In genomic region chr16:2152695-2153506, GRCh38 we compare ENCODE assay signal across 1 cellular context.
A peak's percentile ranks its signal among the peaks of the same experiment; 100 is the strongest.
TF ChIP-seq lines count a peak whose summit lies in the region.

No MANE protein-coding gene starts in this region.

TF ChIP-seq in K562, 482 proteins besides CTCF, POLR2A, EP300 and RAD21 (continued from another document and continues in another):
- TF ChIP-seq PHB (CRISPR knock-in tag; IDR thresholded peaks at IDR 0.05) (no peak), ADNP (tag; IDR thresholded peaks at IDR 0.05) (no peak), SNIP1 (IDR thresholded peaks at IDR 0.05; ENCODE audit: low read depth) (no peak), ATF3 (IDR thresholded peaks at IDR 0.05) (no peak), ATF3 (CRISPR knock-in tag; conservative IDR thresholded peaks at IDR 0.05) (no peak), EGR1 (conservative IDR thresholded peaks at IDR 0.05) (no peak; the same call in 1 of the 2 replicates), MEF2D (tag; conservative IDR thresholded peaks at IDR 0.05; ENCODE audit: low read depth) (no peak), ARID1B (IDR thresholded peaks at IDR 0.05) (no peak), ZZZ3 (IDR thresholded peaks at IDR 0.05) (no peak), PTRF (tag; IDR thresholded peaks at IDR 0.05) (no peak), ZNF24 (IDR thresholded peaks at IDR 0.05) (no peak), ZNF175 (CRISPR knock-in tag; IDR thresholded peaks at IDR 0.05; ENCODE audit: low read depth) (no peak), SAP30 (IDR thresholded peaks at IDR 0.05; ENCODE audit: borderline replicate concordance, insufficient read depth, low read depth, low read length, poor library complexity, severe bottlenecking) (peak; percentile 9), ELF1 (tag; IDR thresholded peaks at IDR 0.05) (no peak), ZNF79 (CRISPR knock-in tag; IDR thresholded peaks at IDR 0.05; ENCODE audit: low read depth) (no peak), PHF8 (IDR thresholded peaks at IDR 0.05; ENCODE audit: borderline replicate concordance, low read length) (peak; percentile 20; the same call in 1 of the 2 replicates), SIX5 (IDR thresholded peaks at IDR 0.05; ENCODE audit: borderline replicate concordance in 1 of 2, insufficient read depth in 1 of 2, low read depth in 1 of 2, low read length in 2 of 2) (no peak), ZFP1 (CRISPR knock-in tag; IDR thresholded peaks at IDR 0.05) (no peak), ZNF197 (CRISPR knock-in tag; IDR thresholded peaks at IDR 0.05; ENCODE audit: low read depth) (no peak), E2F3 (CRISPR knock-in tag; IDR thresholded peaks at IDR 0.05) (no peak), POLR3G (IDR thresholded peaks at IDR 0.05; ENCODE audit: extremely low read depth, insufficient read length, insufficient replicate concordance) (no peak), LEF1 (IDR thresholded peaks at IDR 0.05) (no peak), CBX2 (IDR thresholded peaks at IDR 0.05; ENCODE audit: insufficient read depth, low read length, poor library complexity, severe bottlenecking) (no peak), HIVEP1 (CRISPR knock-in tag; IDR thresholded peaks at IDR 0.05) (no peak), CREBBP (IDR thresholded peaks at IDR 0.05; ENCODE audit: low read depth, low read length) (no peak), E2F8 (IDR thresholded peaks at IDR 0.05; ENCODE audit: low read depth, partially characterized antibody) (no peak), BRF1 (IDR thresholded peaks at IDR 0.05; ENCODE audit: borderline replicate concordance, extremely low read depth, insufficient read length) (no peak), KAT7 (CRISPR knock-in tag; IDR thresholded peaks at IDR 0.05; ENCODE audit: borderline replicate concordance) (no peak), NR3C1 (CRISPR knock-in tag; IDR thresholded peaks at IDR 0.05) (no peak), CC2D1A (IDR thresholded peaks at IDR 0.05) (no peak), ZNF75A (CRISPR knock-in tag; IDR thresholded peaks at IDR 0.05) (no peak), CHD1 (IDR thresholded peaks at IDR 0.05; ENCODE audit: low read length) (no peak), ZNF41 (CRISPR knock-in tag; conservative IDR thresholded peaks at IDR 0.05) (no peak), MYC (IDR thresholded peaks at IDR 0.05; ENCODE audit: low read depth, low read length) (peak; percentile 70; the same call in 1 of the 2 replicates), MYC (CRISPR knock-in tag; IDR thresholded peaks at IDR 0.05; ENCODE audit: borderline replicate concordance, low read depth) (no peak), PCBP1 (IDR thresholded peaks at IDR 0.05; ENCODE audit: low read depth, low read length, poor library complexity, severe bottlenecking) (no peak), FOXP1 (CRISPR knock-in tag; IDR thresholded peaks at IDR 0.05) (no peak), BRD4 (IDR thresholded peaks at IDR 0.05) (no peak), MCM3 (IDR thresholded peaks at IDR 0.05) (no peak), NR2C2 (CRISPR knock-in tag; IDR thresholded peaks at IDR 0.05) (no peak; the same call in 1 of the 2 replicates), NR2C2 (tag; IDR thresholded peaks at IDR 0.05) (peak; percentile 86), PPARD (CRISPR knock-in tag; IDR thresholded peaks at IDR 0.05) (no peak), CXXC5 (CRISPR knock-in tag; IDR thresholded peaks at IDR 0.05) (peak; percentile 25; the same call in 1 of the 2 replicates), MEF2A (IDR thresholded peaks at IDR 0.05; ENCODE audit: control insufficient read depth, low read depth, low read length) (no peak), ZNF212 (CRISPR knock-in tag; IDR thresholded peaks at IDR 0.05) (no peak), ATF7 (IDR thresholded peaks at IDR 0.05) (no peak), NR2C1 (IDR thresholded peaks at IDR 0.05) (peak; percentile 62; the same call in 1 of the 2 replicates), NR2C1 (tag; IDR thresholded peaks at IDR 0.05) (0 out of 2 replicates have a peak, but pooled peaks have one; percentile 44), USF1 (CRISPR knock-in tag; IDR thresholded peaks at IDR 0.05) (no peak), TRIM24 (IDR thresholded peaks at IDR 0.05) (no peak), FOXJ2 (tag; IDR thresholded peaks at IDR 0.05) (no peak), TCF3 (CRISPR knock-in tag; IDR thresholded peaks at IDR 0.05) (no peak), CREB1 (IDR thresholded peaks at IDR 0.05) (0 out of 2 replicates have a peak, but pooled peaks have one; percentile 30), CREB1 (CRISPR knock-in tag; IDR thresholded peaks at IDR 0.05) (no peak)
- TF ChIP-seq, protein P1, sequence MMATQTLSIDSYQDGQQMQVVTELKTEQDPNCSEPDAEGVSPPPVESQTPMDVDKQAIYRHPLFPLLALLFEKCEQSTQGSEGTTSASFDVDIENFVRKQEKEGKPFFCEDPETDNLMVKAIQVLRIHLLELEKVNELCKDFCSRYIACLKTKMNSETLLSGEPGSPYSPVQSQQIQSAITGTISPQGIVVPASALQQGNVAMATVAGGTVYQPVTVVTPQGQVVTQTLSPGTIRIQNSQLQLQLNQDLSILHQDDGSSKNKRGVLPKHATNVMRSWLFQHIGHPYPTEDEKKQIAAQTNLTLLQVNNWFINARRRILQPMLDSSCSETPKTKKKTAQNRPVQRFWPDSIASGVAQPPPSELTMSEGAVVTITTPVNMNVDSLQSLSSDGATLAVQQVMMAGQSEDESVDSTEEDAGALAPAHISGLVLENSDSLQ (IDR thresholded peaks at IDR 0.05) = no peak; the same call in 1 of the 2 replicates
- TF ChIP-seq, protein P2, sequence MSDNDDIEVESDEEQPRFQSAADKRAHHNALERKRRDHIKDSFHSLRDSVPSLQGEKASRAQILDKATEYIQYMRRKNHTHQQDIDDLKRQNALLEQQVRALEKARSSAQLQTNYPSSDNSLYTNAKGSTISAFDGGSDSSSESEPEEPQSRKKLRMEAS (CRISPR knock-in tag; IDR thresholded peaks at IDR 0.05) = peak; percentile 62; the same call in 1 of the 2 replicates
- TF ChIP-seq, protein P3, sequence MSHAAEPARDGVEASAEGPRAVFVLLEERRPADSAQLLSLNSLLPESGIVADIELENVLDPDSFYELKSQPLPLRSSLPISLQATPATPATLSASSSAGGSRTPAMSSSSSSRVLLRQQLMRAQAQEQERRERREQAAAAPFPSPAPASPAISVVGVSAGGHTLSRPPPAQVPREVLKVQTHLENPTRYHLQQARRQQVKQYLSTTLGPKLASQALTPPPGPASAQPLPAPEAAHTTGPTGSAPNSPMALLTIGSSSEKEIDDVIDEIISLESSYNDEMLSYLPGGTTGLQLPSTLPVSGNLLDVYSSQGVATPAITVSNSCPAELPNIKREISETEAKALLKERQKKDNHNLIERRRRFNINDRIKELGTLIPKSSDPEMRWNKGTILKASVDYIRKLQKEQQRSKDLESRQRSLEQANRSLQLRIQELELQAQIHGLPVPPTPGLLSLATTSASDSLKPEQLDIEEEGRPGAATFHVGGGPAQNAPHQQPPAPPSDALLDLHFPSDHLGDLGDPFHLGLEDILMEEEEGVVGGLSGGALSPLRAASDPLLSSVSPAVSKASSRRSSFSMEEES (CRISPR knock-in tag; IDR thresholded peaks at IDR 0.05) = no peak
- TF ChIP-seq, protein P4, sequence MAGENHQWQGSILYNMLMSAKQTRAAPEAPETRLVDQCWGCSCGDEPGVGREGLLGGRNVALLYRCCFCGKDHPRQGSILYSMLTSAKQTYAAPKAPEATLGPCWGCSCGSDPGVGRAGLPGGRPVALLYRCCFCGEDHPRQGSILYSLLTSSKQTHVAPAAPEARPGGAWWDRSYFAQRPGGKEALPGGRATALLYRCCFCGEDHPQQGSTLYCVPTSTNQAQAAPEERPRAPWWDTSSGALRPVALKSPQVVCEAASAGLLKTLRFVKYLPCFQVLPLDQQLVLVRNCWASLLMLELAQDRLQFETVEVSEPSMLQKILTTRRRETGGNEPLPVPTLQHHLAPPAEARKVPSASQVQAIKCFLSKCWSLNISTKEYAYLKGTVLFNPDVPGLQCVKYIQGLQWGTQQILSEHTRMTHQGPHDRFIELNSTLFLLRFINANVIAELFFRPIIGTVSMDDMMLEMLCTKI (IDR thresholded peaks at IDR 0.05; ENCODE audit: partially characterized antibody) = no peak
- TF ChIP-seq, protein P5, sequence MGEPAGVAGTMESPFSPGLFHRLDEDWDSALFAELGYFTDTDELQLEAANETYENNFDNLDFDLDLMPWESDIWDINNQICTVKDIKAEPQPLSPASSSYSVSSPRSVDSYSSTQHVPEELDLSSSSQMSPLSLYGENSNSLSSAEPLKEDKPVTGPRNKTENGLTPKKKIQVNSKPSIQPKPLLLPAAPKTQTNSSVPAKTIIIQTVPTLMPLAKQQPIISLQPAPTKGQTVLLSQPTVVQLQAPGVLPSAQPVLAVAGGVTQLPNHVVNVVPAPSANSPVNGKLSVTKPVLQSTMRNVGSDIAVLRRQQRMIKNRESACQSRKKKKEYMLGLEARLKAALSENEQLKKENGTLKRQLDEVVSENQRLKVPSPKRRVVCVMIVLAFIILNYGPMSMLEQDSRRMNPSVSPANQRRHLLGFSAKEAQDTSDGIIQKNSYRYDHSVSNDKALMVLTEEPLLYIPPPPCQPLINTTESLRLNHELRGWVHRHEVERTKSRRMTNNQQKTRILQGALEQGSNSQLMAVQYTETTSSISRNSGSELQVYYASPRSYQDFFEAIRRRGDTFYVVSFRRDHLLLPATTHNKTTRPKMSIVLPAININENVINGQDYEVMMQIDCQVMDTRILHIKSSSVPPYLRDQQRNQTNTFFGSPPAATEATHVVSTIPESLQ (CRISPR knock-in tag; IDR thresholded peaks at IDR 0.05) = no peak
- TF ChIP-seq, protein P6, sequence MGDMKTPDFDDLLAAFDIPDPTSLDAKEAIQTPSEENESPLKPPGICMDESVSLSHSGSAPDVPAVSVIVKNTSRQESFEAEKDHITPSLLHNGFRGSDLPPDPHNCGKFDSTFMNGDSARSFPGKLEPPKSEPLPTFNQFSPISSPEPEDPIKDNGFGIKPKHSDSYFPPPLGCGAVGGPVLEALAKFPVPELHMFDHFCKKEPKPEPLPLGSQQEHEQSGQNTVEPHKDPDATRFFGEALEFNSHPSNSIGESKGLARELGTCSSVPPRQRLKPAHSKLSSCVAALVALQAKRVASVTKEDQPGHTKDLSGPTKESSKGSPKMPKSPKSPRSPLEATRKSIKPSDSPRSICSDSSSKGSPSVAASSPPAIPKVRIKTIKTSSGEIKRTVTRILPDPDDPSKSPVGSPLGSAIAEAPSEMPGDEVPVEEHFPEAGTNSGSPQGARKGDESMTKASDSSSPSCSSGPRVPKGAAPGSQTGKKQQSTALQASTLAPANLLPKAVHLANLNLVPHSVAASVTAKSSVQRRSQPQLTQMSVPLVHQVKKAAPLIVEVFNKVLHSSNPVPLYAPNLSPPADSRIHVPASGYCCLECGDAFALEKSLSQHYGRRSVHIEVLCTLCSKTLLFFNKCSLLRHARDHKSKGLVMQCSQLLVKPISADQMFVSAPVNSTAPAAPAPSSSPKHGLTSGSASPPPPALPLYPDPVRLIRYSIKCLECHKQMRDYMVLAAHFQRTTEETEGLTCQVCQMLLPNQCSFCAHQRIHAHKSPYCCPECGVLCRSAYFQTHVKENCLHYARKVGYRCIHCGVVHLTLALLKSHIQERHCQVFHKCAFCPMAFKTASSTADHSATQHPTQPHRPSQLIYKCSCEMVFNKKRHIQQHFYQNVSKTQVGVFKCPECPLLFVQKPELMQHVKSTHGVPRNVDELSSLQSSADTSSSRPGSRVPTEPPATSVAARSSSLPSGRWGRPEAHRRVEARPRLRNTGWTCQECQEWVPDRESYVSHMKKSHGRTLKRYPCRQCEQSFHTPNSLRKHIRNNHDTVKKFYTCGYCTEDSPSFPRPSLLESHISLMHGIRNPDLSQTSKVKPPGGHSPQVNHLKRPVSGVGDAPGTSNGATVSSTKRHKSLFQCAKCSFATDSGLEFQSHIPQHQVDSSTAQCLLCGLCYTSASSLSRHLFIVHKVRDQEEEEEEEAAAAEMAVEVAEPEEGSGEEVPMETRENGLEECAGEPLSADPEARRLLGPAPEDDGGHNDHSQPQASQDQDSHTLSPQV (IDR thresholded peaks at IDR 0.05) = no peak; the same call in 1 of the 2 replicates
